9 cellular contexts compared by ENCODE assay signal in genomic region chr1:204418174-204419063, GRCh38. TPM values are rescaled to one million over a fixed set of nuclear protein-coding genes. Genes with fewer than 3 reads are reported as not detected.
A peak's percentile ranks its signal among the peaks of the same experiment; 100 is the strongest.
DNase-seq lines count a peak whose midpoint lies in the region; ATAC-seq and TF ChIP-seq lines count a peak whose summit lies in the region.
"Had no signal": no experiment of that assay in that cellular context is flagged by ENCODE, and none has a peak within 500 bp of the region (broad histone marks: within the 10 kb centered on the region; RNA-seq: fewer than 3 reads in every experiment).

No MANE protein-coding gene starts in this region.

- peak overlapping the region; percentile 75 to 85 (median 78) for H3K27ac ChIP-seq in upper lobe of left lung
- H3K27ac ChIP-seq: neutrophil had no signal

- POLR2A ChIA-PET in activated B cell treated with CpG ODN at 0.5 μM for 24 hours (lab: Charles Lee): interaction anchor here (0.5 to 2.1 kb wide), 7 partner anchors 13 to 1091 kb away, joined by 3 to 9 read pairs (median 4); partner anchors contain the start of genes MDM4 and PIK3C2B

- no peak overlapping the region for H3K4me3 ChIP-seq in upper lobe of left lung

- peaks cover 30% of the 10 kb centered on the region for H3K4me1 Mint-ChIP-seq in activated naive CD4-positive, alpha-beta T cell treated with anti-CD3 and anti-CD28 coated beads, Interleukin-2, amount 50 U/mL, for 24 hours
- peaks cover 56% of the 10 kb centered on the region for H3K4me1 Mint-ChIP-seq in activated B cell treated with CpG ODN at 0.5 μM for 24 hours

- DNase-seq in activated naive CD4-positive, alpha-beta T cell treated with Interleukin-2 at 50 U/mL for 16 hours: no peak
- DNase-seq in activated B cell treated with CpG ODN at 0.5 μM for 24 hours: no peak
- DNase-seq in kidney glomerular epithelial cell (lab: John Stamatoyannopoulos, UW): peak; percentile 37
- DNase-seq in upper lobe of left lung: no peak
- no peak for DNase-seq in NOMO-1 (lab: John Stamatoyannopoulos, UW; ENCODE audit: unreplicated experiment in 2 of 2)
- DNase-seq in HT-29 (ENCODE audit: low spot score): no peak
- no peak for DNase-seq in NCI-H345 treated with DMSO at 0.1 percent for 48 hours (lab: John Stamatoyannopoulos, UW; ENCODE audit: unreplicated experiment)

- no peak for TF ChIP-seq EP300 in upper lobe of left lung (IDR thresholded peaks at IDR 0.05)

- no peak for TF ChIP-seq POLR2A in upper lobe of left lung (IDR thresholded peaks at IDR 0.05)

- intact Hi-C loops in activated B cell treated with CpG ODN at 0.5 μM for 24 hours (cut with micrococcal nuclease): loop anchor here (2.0 to 10.0 kb wide), 2 partner anchors 14 to 866 kb away; no protein-coding TSS in a partner anchor

- H3K4me3 Mint-ChIP-seq in activated naive CD4-positive, alpha-beta T cell treated with anti-CD3 and anti-CD28 coated beads, Interleukin-2, amount 50 U/mL, for 24 hours: no peak overlapping the region
- peak overlapping the region; percentile 29 for H3K4me3 Mint-ChIP-seq in activated B cell treated with CpG ODN at 0.5 μM for 24 hours

- peaks cover 17 to 25% (median 23%) of the 10 kb centered on the region in 4 donors for H3K4me1 ChIP-seq in upper lobe of left lung

- CTCF ChIA-PET in activated B cell treated with CpG ODN at 0.5 μM for 24 hours (lab: Charles Lee): interaction anchor here (1.2 to 4.0 kb wide), 3 partner anchors 12 to 85 kb away, joined by 3 to 24 read pairs (median 5); no protein-coding TSS in a partner anchor

- ATAC-seq in activated B cell treated with CpG ODN at 0.5 μM for 24 hours (ENCODE audit: low read depth) (peak; percentile 90), upper lobe of left lung (ENCODE audit: low FRiP score in 2 of 2) (no peak)

- peaks cover 0 to 18% (median 6%) of the 10 kb centered on the region in 4 donors for H3K36me3 ChIP-seq in upper lobe of left lung
- H3K36me3 ChIP-seq: neutrophil had no signal

- peaks cover 1% of the 10 kb centered on the region for H3K36me3 Mint-ChIP-seq in activated naive CD4-positive, alpha-beta T cell treated with anti-CD3 and anti-CD28 coated beads, Interleukin-2, amount 50 U/mL, for 24 hours
- peaks cover 22% of the 10 kb centered on the region for H3K36me3 Mint-ChIP-seq in activated B cell treated with CpG ODN at 0.5 μM for 24 hours (ENCODE audit: low read depth)

- H3K9me3 Mint-ChIP-seq in activated naive CD4-positive, alpha-beta T cell treated with anti-CD3 and anti-CD28 coated beads, Interleukin-2, amount 50 U/mL, for 24 hours: no peaks in the 10 kb centered on the region
- no peaks in the 10 kb centered on the region for H3K9me3 Mint-ChIP-seq in activated B cell treated with CpG ODN at 0.5 μM for 24 hours

- no peaks in the 10 kb centered on the region for H3K27me3 Mint-ChIP-seq in activated naive CD4-positive, alpha-beta T cell treated with anti-CD3 and anti-CD28 coated beads, Interleukin-2, amount 50 U/mL, for 24 hours
- H3K27me3 Mint-ChIP-seq in activated B cell treated with CpG ODN at 0.5 μM for 24 hours: no peaks in the 10 kb centered on the region

- no peaks in the 10 kb centered on the region for H3K9me3 ChIP-seq in upper lobe of left lung
- H3K9me3 ChIP-seq: neutrophil had no signal

- H3K27ac Mint-ChIP-seq in activated naive CD4-positive, alpha-beta T cell treated with anti-CD3 and anti-CD28 coated beads, Interleukin-2, amount 50 U/mL, for 24 hours: peak overlapping the region; percentile 56
- H3K27ac Mint-ChIP-seq in activated B cell treated with CpG ODN at 0.5 μM for 24 hours: peak overlapping the region; percentile 84

- H3K27me3 ChIP-seq in upper lobe of left lung: no peaks in the 10 kb centered on the region

- 70 to 76% methylated on average over 10 of the region's 10 CpGs for WGBS in upper lobe of left lung, 2 donors

- no peak for TF ChIP-seq CTCF in activated B cell treated with CpG ODN at 0.5 μM for 24 hours (IDR thresholded peaks at IDR 0.05)
- no peak for TF ChIP-seq CTCF in upper lobe of left lung (IDR thresholded peaks at IDR 0.05)

RNA-seq across cellular contexts. Expression of gene PPP1R15B, which starts 6.8 kb away (rescaled TPM):
- total RNA-seq in activated B cell treated with CpG ODN at 0.5 μM for 24 hours (60.4 and 70.6 TPM in 2 replicates), upper lobe of left lung (10 to 100 TPM; 30.4 to 67.8 (median 44.2) TPM)
- 32.6 and 40.7 TPM in 2 replicates for total RNA-seq in HT-29 (2014; rRNA removed; shearing (Covaris generic))

RNA-seq across cellular contexts. Expression of gene PLEKHA6, which starts 58.7 kb away (rescaled TPM):
- 0.61 and 0.62 TPM in 2 replicates for total RNA-seq in activated B cell treated with CpG ODN at 0.5 μM for 24 hours
- total RNA-seq in upper lobe of left lung: 1 to 10 TPM; 3.3 to 6.9 (median 4.9) TPM
- total RNA-seq in HT-29 (2014; rRNA removed; shearing (Covaris generic)): 76.7 and 88.6 TPM in 2 replicates
